In the genomic region with DNA sequence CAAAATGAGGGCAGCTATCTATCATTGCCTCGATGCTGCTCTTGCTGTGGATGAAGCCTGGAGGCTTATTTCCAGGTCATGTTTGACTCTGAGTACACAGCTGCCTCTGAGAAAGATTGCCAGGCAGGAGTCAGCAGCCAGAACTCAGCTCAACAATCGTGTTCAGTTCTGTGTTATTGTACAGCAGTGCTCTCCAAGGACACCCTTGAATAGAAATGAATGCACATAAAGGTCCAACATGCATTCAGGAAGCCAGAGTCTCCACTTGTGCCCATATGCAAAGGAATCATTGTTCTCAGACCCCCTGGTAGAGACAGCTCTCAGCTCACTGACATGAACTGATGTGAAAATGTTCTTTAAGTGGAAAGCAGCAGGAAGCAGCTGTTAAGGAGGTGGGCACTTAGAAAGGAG, we compare ENCODE assay signal across 10 cellular contexts.
DNase-seq lines count a peak whose midpoint lies in the region; ATAC-seq, FAIRE-seq and TF ChIP-seq lines count a peak whose summit lies in the region.
"Had no signal": no experiment of that assay in that cellular context is flagged by ENCODE, and none has a peak within 500 bp of the region (broad histone marks: within the 10 kb centered on the region; RNA-seq: fewer than 3 reads in every experiment).

No MANE protein-coding gene starts in this region.

- no peak overlapping the region for H3K9ac ChIP-seq in MM.1S (ENCODE audit: low read length)
- H3K9ac ChIP-seq in OCI-LY3 (ENCODE audit: low read length): no peak overlapping the region

- H3K4me1 ChIP-seq in MM.1S (ENCODE audit: low read length) (peaks cover 23% of the 10 kb centered on the region), OCI-LY3 (ENCODE audit: low read length) (peaks cover 20% of the 10 kb centered on the region), foreskin keratinocyte (peaks cover 25% of the 10 kb centered on the region)

- no peaks in the 10 kb centered on the region for H3K9me2 ChIP-seq in MM.1S (replicated peaks; ENCODE audit: insufficient read depth, low read length)

- peak overlapping the region; percentile 54 for H3K4me2 ChIP-seq in MM.1S (ENCODE audit: low read depth, low read length)
- 0 out of 2 replicates have a peak overlapping the region, but pooled peaks have one; percentile 57 for H3K4me2 ChIP-seq in OCI-LY3 (ENCODE audit: low read length)

- H3K36me3 ChIP-seq in MM.1S (replicated peaks; ENCODE audit: insufficient read depth, low read length) (no peaks in the 10 kb centered on the region), OCI-LY3 (replicated peaks; ENCODE audit: low read depth, low read length) (no peaks in the 10 kb centered on the region)
- H3K36me3 ChIP-seq: cardiac muscle cell had no signal

- H3K79me2 ChIP-seq in MM.1S (ENCODE audit: low read length): no peaks in the 10 kb centered on the region
- H3K79me2 ChIP-seq in OCI-LY3 (ENCODE audit: low read length): no peaks in the 10 kb centered on the region

- H4K20me1 ChIP-seq in MM.1S (ENCODE audit: insufficient read depth, low read length): no peaks in the 10 kb centered on the region
- H4K20me1 ChIP-seq in OCI-LY3 (ENCODE audit: insufficient read depth, low read length): no peaks in the 10 kb centered on the region

- H3K4me3 ChIP-seq in MM.1S (ENCODE audit: low read length): no peak overlapping the region
- H3K4me3 ChIP-seq in OCI-LY3 (ENCODE audit: low read length): no peak overlapping the region
- H3K4me3 ChIP-seq in skeletal muscle cell (ENCODE audit: low read depth, low read length): peak overlapping the region; percentile 2
- H3K4me3 ChIP-seq: cardiac muscle cell had no signal

- peaks cover 12% of the 10 kb centered on the region for H3F3A ChIP-seq in MM.1S (ENCODE audit: insufficient read depth, low read length)

- no peaks in the 10 kb centered on the region for H3K27me3 ChIP-seq in MM.1S (replicated peaks; ENCODE audit: insufficient read depth, low read length)
- peaks cover 57% of the 10 kb centered on the region for H3K27me3 ChIP-seq in OCI-LY3 (ENCODE audit: low read depth, low read length)
- H3K27me3 ChIP-seq in foreskin keratinocyte: no peaks in the 10 kb centered on the region

- ATAC-seq in foreskin keratinocyte (no peak), HG03439 (IDR thresholded peaks at IDR 0.05; ENCODE audit: unreplicated experiment) (no peak), GM18870 (IDR thresholded peaks at IDR 0.05; ENCODE audit: unreplicated experiment) (no peak)

- no peak for FAIRE-seq in GM19239 (lab: Jason Lieb, UNC)

- H3K9me3 ChIP-seq in MM.1S (replicated peaks; ENCODE audit: insufficient read depth, low read length) (no peaks in the 10 kb centered on the region), OCI-LY3 (ENCODE audit: insufficient read depth, low read length) (no peaks in the 10 kb centered on the region)

- no peak for TF ChIP-seq CTCF in MM.1S (IDR thresholded peaks at IDR 0.05; ENCODE audit: low read length)
- TF ChIP-seq CTCF in OCI-LY3 (IDR thresholded peaks at IDR 0.05; ENCODE audit: low read depth, low read length): no peak
- TF ChIP-seq CTCF in foreskin keratinocyte (conservative IDR thresholded peaks at IDR 0.05): no peak

- DNase-seq in MM.1S (no peak), foreskin keratinocyte (peak in 1 of 2 donors; percentile 32), skeletal muscle cell (ENCODE audit: low read depth) (no peak), HuH-7.5 (ENCODE audit: low spot score) (no peak), GM19239 (ENCODE audit: insufficient read length, low spot score) (no peak)
- DNase-seq: activated CD4-positive, alpha-beta T cell treated with anti-CD3 and anti-CD28 coated beads for 1 hour had no signal

- H3K27ac ChIP-seq in MM.1S (ENCODE audit: low read length): peak overlapping the region; percentile 39; the same call in 1 of the 2 replicates
- no peak overlapping the region for H3K27ac ChIP-seq in OCI-LY3 (ENCODE audit: low read length)
- H3K27ac ChIP-seq in foreskin keratinocyte: peak overlapping the region; percentile 68
- H3K27ac ChIP-seq: cardiac muscle cell had no signal

- H2AFZ ChIP-seq in MM.1S (ENCODE audit: low read length): peak overlapping the region; percentile 57; the same call in 1 of the 2 replicates
- H2AFZ ChIP-seq in OCI-LY3 (ENCODE audit: low read depth, low read length): no peak overlapping the region
